ENCODE assay signal across 8 cellular contexts in the genomic region with DNA sequence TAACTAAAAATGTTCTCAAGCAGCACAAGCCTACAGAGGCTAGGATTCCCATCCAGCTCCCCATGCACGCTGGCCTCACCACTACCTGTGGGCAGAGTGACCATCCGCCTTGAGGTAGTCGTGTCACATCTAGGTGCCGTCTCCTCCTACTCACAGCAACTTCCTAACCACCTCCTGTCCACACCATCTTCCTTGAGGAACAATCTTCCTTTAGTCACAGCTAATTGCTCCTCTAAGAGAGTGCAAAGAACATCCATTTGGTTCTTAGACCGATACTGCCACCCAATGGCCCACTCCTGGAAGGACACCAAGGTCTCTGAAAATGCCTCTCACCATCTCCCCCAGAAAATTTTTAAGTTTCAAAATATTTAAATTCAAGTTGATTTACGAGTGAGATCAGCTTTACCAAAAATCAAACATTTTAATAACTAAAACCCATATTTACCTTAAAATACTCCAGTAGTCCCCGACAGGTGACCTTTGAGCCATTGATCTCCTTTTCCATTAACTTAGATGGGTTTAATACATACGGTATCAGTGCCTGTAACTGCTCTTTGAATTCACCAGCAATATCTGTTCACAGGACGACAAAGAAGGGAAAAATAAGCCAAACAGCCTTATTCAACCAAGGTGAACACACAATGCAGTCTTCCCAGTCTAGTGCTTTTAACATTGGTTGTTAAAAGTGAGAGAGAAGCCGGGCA. TPM values are rescaled to one million over a fixed set of nuclear protein-coding genes. Genes with fewer than 3 reads are reported as not detected.
DNase-seq lines count a peak whose midpoint lies in the region; ATAC-seq, FAIRE-seq and TF ChIP-seq lines count a peak whose summit lies in the region.

No MANE protein-coding gene starts in this region.

- no peak overlapping the region for H3K4me3 ChIP-seq in dorsolateral prefrontal cortex

- POLR2A ChIA-PET in activated CD4-positive, alpha-beta memory T cell treated with anti-CD3 and anti-CD28 coated beads for 36 hours (lab: Charles Lee): interaction anchor here (0.8 kb wide), 1 partner anchor 156 kb away, joined by 3 read pairs; no protein-coding TSS in a partner anchor

- H3K9me3 Mint-ChIP-seq in activated CD4-positive, alpha-beta memory T cell treated with anti-CD3 and anti-CD28 coated beads for 36 hours: no peaks in the 10 kb centered on the region
- no peaks in the 10 kb centered on the region for H3K9me3 Mint-ChIP-seq in memory B cell

- ATAC-seq in memory B cell (ENCODE audit: low read depth) (peak; percentile 73), GM19467 (IDR thresholded peaks at IDR 0.05; ENCODE audit: unreplicated experiment) (no peak)

- DNase-seq in GM12892 (ENCODE audit: insufficient read length) (peak; percentile 36), NCI-H69 (lab: John Stamatoyannopoulos, UW) (peak; percentile 72), dorsolateral prefrontal cortex (peak; percentile 54 to 84 (median 70)), memory B cell (ENCODE audit: low spot score in 2 of 2) (peak; percentile 58 to 67)
- DNase-seq in activated CD4-positive, alpha-beta memory T cell treated with anti-CD3 and anti-CD28 coated beads for 36 hours: peak; percentile 73
- DNase-seq in stimulated activated CD8-positive, alpha-beta memory T cell treated with anti-CD3 and anti-CD28 coated beads, Interleukin-2, amount 100 ng/mL, for 1 hour (ENCODE audit: low read depth in 2 of 2): peak; percentile 51 to 52

- FAIRE-seq in A204.1 (lab: Jason Lieb, UNC) (peak; percentile 94), GM12892 (lab: Jason Lieb, UNC) (peak; percentile 63)

- intact Hi-C loops in activated CD4-positive, alpha-beta memory T cell treated with anti-CD3 and anti-CD28 coated beads for 36 hours (cut with micrococcal nuclease): loop anchor here (1.0 kb wide), 1 partner anchor 157 kb away; no protein-coding TSS in a partner anchor
- intact Hi-C loops in dorsolateral prefrontal cortex (cut with DNase I): loop anchor here (1.0 to 10.0 kb wide), 6 partner anchors 127 to 729 kb away; no protein-coding TSS in a partner anchor

- no peak for TF ChIP-seq POLR2A in GM12892 (IDR thresholded peaks at IDR 0.05; ENCODE audit: low read depth, low read length)

- H3K27me3 ChIP-seq in dorsolateral prefrontal cortex: no peaks in the 10 kb centered on the region

- no peaks in the 10 kb centered on the region for H3K27me3 Mint-ChIP-seq in activated CD4-positive, alpha-beta memory T cell treated with anti-CD3 and anti-CD28 coated beads for 36 hours
- H3K27me3 Mint-ChIP-seq in memory B cell: no peaks in the 10 kb centered on the region

- peaks cover 21% of the 10 kb centered on the region for H3K36me3 Mint-ChIP-seq in activated CD4-positive, alpha-beta memory T cell treated with anti-CD3 and anti-CD28 coated beads for 36 hours
- peaks cover 16% of the 10 kb centered on the region for H3K36me3 Mint-ChIP-seq in memory B cell

- CTCF ChIA-PET in activated CD4-positive, alpha-beta memory T cell treated with anti-CD3 and anti-CD28 coated beads for 36 hours (lab: Charles Lee): interaction anchor here (0.5 to 5.9 kb wide), 29 partner anchors 9 to 359 kb away, joined by 3 to 176 read pairs (median 3); partner anchors contain the start of genes PLAAT4 and PLAAT5

- H3K4me3 Mint-ChIP-seq in activated CD4-positive, alpha-beta memory T cell treated with anti-CD3 and anti-CD28 coated beads for 36 hours: no peak overlapping the region
- no peak overlapping the region for H3K4me3 Mint-ChIP-seq in memory B cell

- no peak overlapping the region for H3K27ac Mint-ChIP-seq in activated CD4-positive, alpha-beta memory T cell treated with anti-CD3 and anti-CD28 coated beads for 36 hours
- no peak overlapping the region for H3K27ac Mint-ChIP-seq in memory B cell

- TF ChIP-seq CTCF in dorsolateral prefrontal cortex (IDR thresholded peaks at IDR 0.05 in 54 of 56, conservative IDR thresholded peaks at IDR 0.05 in 2 of 56; ENCODE audit: low read depth in 1 of 56, partially characterized antibody in 56 of 56): peak; percentile 51 to 98 (median 90)

- peak overlapping the region in 44 of 59 donors; percentile 4 to 86 (median 62) for H3K27ac ChIP-seq in dorsolateral prefrontal cortex

- H3K4me1 Mint-ChIP-seq in activated CD4-positive, alpha-beta memory T cell treated with anti-CD3 and anti-CD28 coated beads for 36 hours (ENCODE audit: low read depth): peaks cover 17% of the 10 kb centered on the region
- peaks cover 10% of the 10 kb centered on the region for H3K4me1 Mint-ChIP-seq in memory B cell

RNA-seq across cellular contexts. Expression of gene PLAAT3, which starts 21.7 kb away (rescaled TPM):
- polyA plus RNA-seq in GM12892 (2012; ENCODE audit: missing spikeins): 8.1 TPM
- 10 to 100 TPM; 10.3 to 10.4 TPM for total RNA-seq in activated CD4-positive, alpha-beta memory T cell treated with anti-CD3 and anti-CD28 coated beads for 36 hours
- total RNA-seq in dorsolateral prefrontal cortex: 100 to 1,000 TPM in 100 of 120 experiments, 10 to 100 TPM in 20; 68.4 to 465 (median 140) TPM

RNA-seq across cellular contexts. Expression of gene ATL3, which starts 35.3 kb away (rescaled TPM):
- polyA plus RNA-seq in GM12892 (2012; ENCODE audit: missing spikeins): 21.5 TPM
- total RNA-seq in activated CD4-positive, alpha-beta memory T cell treated with anti-CD3 and anti-CD28 coated beads for 36 hours: 10 to 100 TPM; 31.3 to 34.6 TPM
- total RNA-seq in dorsolateral prefrontal cortex: 10 to 100 TPM; 15.2 to 40.3 (median 25.4) TPM

RNA-seq across cellular contexts. Expression of gene RTN3, which starts 45.4 kb away (rescaled TPM):
- polyA plus RNA-seq in GM12892 (2012; ENCODE audit: missing spikeins): 36.3 TPM
- total RNA-seq in activated CD4-positive, alpha-beta memory T cell treated with anti-CD3 and anti-CD28 coated beads for 36 hours: 10 to 100 TPM; 54.4 to 58.4 TPM
- total RNA-seq in dorsolateral prefrontal cortex: 1,000 to 10,000 TPM in 4 of 120 experiments, 100 to 1,000 TPM in 116; 243 to 1,054 (median 793) TPM

Comparison
In these comparisons a context has a peak if more than half of its experiments do, and no peak if none do; other contexts are left out.
1. RNA of gene PLAAT3, which starts 21.7 kb away (total RNA-seq): 68.4 to 465 TPM in dorsolateral prefrontal cortex; 10.3 to 10.4 TPM in activated CD4-positive, alpha-beta memory T cell treated with anti-CD3 and anti-CD28 coated beads for 36 hours; every median in the first group is over 4 times any median in the second.
2. RNA of gene RTN3, which starts 45.4 kb away (total RNA-seq): 243 to 1,054 TPM in dorsolateral prefrontal cortex; 54.4 to 58.4 TPM in activated CD4-positive, alpha-beta memory T cell treated with anti-CD3 and anti-CD28 coated beads for 36 hours; every median in the first group is over 4 times any median in the second.
3. Peak in every context shown above with its lines, with median percentiles within 50 percentile points of each other: DNase-seq.